25 cellular contexts compared by ENCODE assay signal in the genomic region with DNA sequence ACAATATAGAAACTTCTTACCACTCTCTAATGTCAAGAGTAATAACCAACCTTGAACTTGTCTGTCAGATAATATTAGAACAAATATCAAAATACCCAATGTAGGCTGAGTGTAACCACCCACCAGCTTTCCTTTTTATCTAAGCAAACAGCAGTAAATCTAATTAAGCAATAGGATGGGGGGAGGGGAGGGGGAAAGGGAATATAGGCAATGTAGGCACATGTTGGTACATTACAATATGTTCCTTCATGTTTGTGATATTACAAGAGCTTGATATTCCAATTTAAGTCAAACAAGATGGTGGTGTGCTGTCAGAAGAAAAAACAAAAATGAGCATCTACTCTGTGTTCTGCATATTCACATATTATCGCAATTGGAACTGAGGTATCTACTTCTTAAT.
"Had no signal": no experiment of that assay in that cellular context is flagged by ENCODE, and none has a peak within 500 bp of the region (broad histone marks: within the 10 kb centered on the region; RNA-seq: fewer than 3 reads in every experiment).

No MANE protein-coding gene starts in this region.

- DNase-seq: activated CD4-positive, alpha-beta T cell treated with anti-CD3 and anti-CD28 coated beads for 36 hours; activated CD4-positive, CD25-positive, alpha-beta regulatory T cell; activated CD8-positive, alpha-beta memory T cell treated with anti-CD3 and anti-CD28 coated beads, Interleukin-2, amount 10 ng/mL, durations not matched to agents 7 days and 5 days; activated CD8-positive, alpha-beta T cell treated with anti-CD3 and anti-CD28 coated beads, Interleukin-2, amount 10 ng/mL, durations not matched to agents 7 days and 5 days; activated naive CD4-positive, alpha-beta T cell; activated T-cell treated with anti-CD3 and anti-CD28 coated beads, Interleukin-2, amount 50 U/mL, for 72 hours; anterior cingulate cortex; cerebellar nuclear complex; colonic mucosa; effector CD8-positive, alpha-beta T cell; left lung; mesendoderm; natural killer cell; occipital lobe; psoas muscle; stimulated activated CD4-positive, alpha-beta T cell treated with anti-CD3 and anti-CD28 coated beads, Interleukin-15, amount 100 ng/mL, for 24 hours; stimulated activated CD4-positive, alpha-beta T cell treated with anti-CD3 and anti-CD28 coated beads, Interleukin-2, amount 100 ng/mL, for 24 hours; stimulated activated naive B cell treated with anti-CD40 and anti-IgM and Interleukin-4, amounts not matched to agents 10 μg/mL and 1 μg/mL and 100 μg/mL, for 72 hours; stomach; thyroid gland; upper lobe of left lung had no signal

- H3K4me3 Mint-ChIP-seq: activated CD4-positive, alpha-beta T cell treated with anti-CD3 and anti-CD28 coated beads for 36 hours; activated CD8-positive, alpha-beta memory T cell treated with anti-CD3 and anti-CD28 coated beads, Interleukin-2, amount 10 ng/mL, durations not matched to agents 7 days and 5 days; activated CD8-positive, alpha-beta T cell treated with anti-CD3 and anti-CD28 coated beads, Interleukin-2, amount 10 ng/mL, durations not matched to agents 7 days and 5 days; activated T-cell treated with anti-CD3 and anti-CD28 coated beads, Interleukin-2, amount 50 U/mL, for 72 hours; natural killer cell; neural progenitor cell; stimulated activated naive B cell treated with anti-CD40 and anti-IgM and Interleukin-4, amounts not matched to agents 10 μg/mL and 1 μg/mL and 100 μg/mL, for 72 hours had no signal

- H3K27ac Mint-ChIP-seq: activated CD4-positive, alpha-beta T cell treated with anti-CD3 and anti-CD28 coated beads for 36 hours; activated CD8-positive, alpha-beta memory T cell treated with anti-CD3 and anti-CD28 coated beads, Interleukin-2, amount 10 ng/mL, durations not matched to agents 7 days and 5 days; activated CD8-positive, alpha-beta T cell treated with anti-CD3 and anti-CD28 coated beads, Interleukin-2, amount 10 ng/mL, durations not matched to agents 7 days and 5 days; activated naive CD4-positive, alpha-beta T cell treated with anti-CD3 and anti-CD28 coated beads, Interleukin-2, amount 50 U/mL, for 72 hours; activated T-cell treated with anti-CD3 and anti-CD28 coated beads, Interleukin-2, amount 50 U/mL, for 72 hours; natural killer cell; neural progenitor cell; stimulated activated naive B cell treated with anti-CD40 and anti-IgM and Interleukin-4, amounts not matched to agents 10 μg/mL and 1 μg/mL and 100 μg/mL, for 72 hours had no signal

- H3K4me3 ChIP-seq: colonic mucosa, left lung, lung, neural progenitor cell, psoas muscle, stomach, thyroid gland, upper lobe of left lung, vagina had no signal

- H3K9me3 Mint-ChIP-seq: activated naive CD4-positive, alpha-beta T cell treated with anti-CD3 and anti-CD28 coated beads, Interleukin-2, amount 50 U/mL, for 72 hours; activated T-cell treated with anti-CD3 and anti-CD28 coated beads, Interleukin-2, amount 50 U/mL, for 72 hours; natural killer cell; neural progenitor cell; stimulated activated naive B cell treated with anti-CD40 and anti-IgM and Interleukin-4, amounts not matched to agents 10 μg/mL and 1 μg/mL and 100 μg/mL, for 72 hours had no signal

- ATAC-seq: activated CD4-positive, alpha-beta T cell treated with anti-CD3 and anti-CD28 coated beads for 36 hours; activated CD8-positive, alpha-beta memory T cell treated with anti-CD3 and anti-CD28 coated beads, Interleukin-2, amount 10 ng/mL, durations not matched to agents 7 days and 5 days; activated CD8-positive, alpha-beta T cell treated with anti-CD3 and anti-CD28 coated beads, Interleukin-2, amount 10 ng/mL, durations not matched to agents 7 days and 5 days; activated naive CD4-positive, alpha-beta T cell treated with anti-CD3 and anti-CD28 coated beads, Interleukin-2, amount 50 U/mL, for 72 hours; activated T-cell treated with anti-CD3 and anti-CD28 coated beads, Interleukin-2, amount 50 U/mL, for 72 hours; left lung; natural killer cell; psoas muscle; stimulated activated naive B cell treated with anti-CD40 and anti-IgM and Interleukin-4, amounts not matched to agents 10 μg/mL and 1 μg/mL and 100 μg/mL, for 72 hours had no signal

- H3K36me3 Mint-ChIP-seq: activated naive CD4-positive, alpha-beta T cell treated with anti-CD3 and anti-CD28 coated beads, Interleukin-2, amount 50 U/mL, for 72 hours; natural killer cell; neural progenitor cell; stimulated activated naive B cell treated with anti-CD40 and anti-IgM and Interleukin-4, amounts not matched to agents 10 μg/mL and 1 μg/mL and 100 μg/mL, for 72 hours had no signal

- H3K27me3 Mint-ChIP-seq: activated CD4-positive, alpha-beta T cell treated with anti-CD3 and anti-CD28 coated beads for 36 hours; activated CD8-positive, alpha-beta memory T cell treated with anti-CD3 and anti-CD28 coated beads, Interleukin-2, amount 10 ng/mL, durations not matched to agents 7 days and 5 days; stimulated activated naive B cell treated with anti-CD40 and anti-IgM and Interleukin-4, amounts not matched to agents 10 μg/mL and 1 μg/mL and 100 μg/mL, for 72 hours had no signal
